9 cellular contexts compared by ENCODE assay signal in genomic region chr14:30005114-30005698, GRCh38.
DNase-seq lines count a peak whose midpoint lies in the region; ATAC-seq, FAIRE-seq and TF ChIP-seq lines count a peak whose summit lies in the region.
"Had no signal": no experiment of that assay in that cellular context is flagged by ENCODE, and none has a peak within 500 bp of the region (broad histone marks: within the 10 kb centered on the region; RNA-seq: fewer than 3 reads in every experiment).

No MANE protein-coding gene starts in this region.

- peaks cover 0 to 8% (median 0%) of the 10 kb centered on the region in 3 donors for H3K36me3 Mint-ChIP-seq in naive thymus-derived CD8-positive, alpha-beta T cell
- H3K36me3 Mint-ChIP-seq in CD4-positive, alpha-beta T cell (ENCODE audit: low read depth), result no peaks in the 10 kb centered on the region

- TF ChIP-seq CTCF in bronchial epithelial cell (IDR thresholded peaks at IDR 0.05; ENCODE audit: insufficient read depth, low read length, severe bottlenecking), result peak; percentile 65
- TF ChIP-seq CTCF in CD4-positive, alpha-beta T cell (IDR thresholded peaks at IDR 0.05), result no peak

- H3K9me3 Mint-ChIP-seq in naive thymus-derived CD8-positive, alpha-beta T cell, result peaks cover 0 to 21% (median 7%) of the 10 kb centered on the region in 9 donors
- H3K9me3 Mint-ChIP-seq in CD4-positive, alpha-beta T cell, result peaks cover 6% of the 10 kb centered on the region
- H3K9me3 Mint-ChIP-seq: T-helper 1 cell treated with Interleukin-12 subunit alpha and Interleukin-12 subunit beta and Interleukin-4 antibody, amounts not matched to agents 30 μg/mL and 1 μg/mL, for 36 hours had no signal

- no peaks in the 10 kb centered on the region for H3K9me3 ChIP-seq in CD4-positive, alpha-beta T cell (ENCODE audit: control insufficient read depth, low read length)

- no peak overlapping the region for H3K27ac Mint-ChIP-seq in naive thymus-derived CD8-positive, alpha-beta T cell
- no peak overlapping the region for H3K27ac Mint-ChIP-seq in CD4-positive, alpha-beta T cell
- H3K27ac Mint-ChIP-seq: T-helper 1 cell treated with Interleukin-12 subunit alpha and Interleukin-12 subunit beta and Interleukin-4 antibody, amounts not matched to agents 30 μg/mL and 1 μg/mL, for 36 hours had no signal

- no peak overlapping the region for H3K27ac ChIP-seq in CD4-positive, alpha-beta T cell (ENCODE audit: low read depth, low read length)

- no peaks in the 10 kb centered on the region for H3K27me3 ChIP-seq in bronchial epithelial cell (ENCODE audit: control insufficient read depth, insufficient read depth, low read length)
- H3K27me3 ChIP-seq in CD4-positive, alpha-beta T cell (ENCODE audit: control insufficient read depth, insufficient read depth, low read length), result no peaks in the 10 kb centered on the region

- H3K4me3 ChIP-seq in bronchial epithelial cell (ENCODE audit: low read depth, low read length), result no peak overlapping the region

- no peaks in the 10 kb centered on the region for H3K4me1 Mint-ChIP-seq in naive thymus-derived CD8-positive, alpha-beta T cell
- no peaks in the 10 kb centered on the region for H3K4me1 Mint-ChIP-seq in CD4-positive, alpha-beta T cell (ENCODE audit: low read depth)

- POLR2A ChIA-PET in naive thymus-derived CD8-positive, alpha-beta T cell (lab: Charles Lee), result no interaction called here
- POLR2A ChIA-PET in CD4-positive, alpha-beta T cell (lab: Charles Lee), result no interaction called here

- ATAC-seq in HG03432 (IDR thresholded peaks at IDR 0.05; ENCODE audit: unreplicated experiment) (peak; percentile 85), left lobe of liver (peak; percentile 91)
- no peak for ATAC-seq in naive thymus-derived CD8-positive, alpha-beta T cell
- ATAC-seq in CD4-positive, alpha-beta T cell (ENCODE audit: poor library complexity), result no peak

- FAIRE-seq in bronchial epithelial cell (lab: Jason Lieb, UNC), result no peak

- H3K27me3 Mint-ChIP-seq in naive thymus-derived CD8-positive, alpha-beta T cell, result peaks cover 0 to 4% (median 0%) of the 10 kb centered on the region in 5 donors
- no peaks in the 10 kb centered on the region for H3K27me3 Mint-ChIP-seq in CD4-positive, alpha-beta T cell

- H3K4me3 Mint-ChIP-seq in naive thymus-derived CD8-positive, alpha-beta T cell, result no peak overlapping the region
- no peak overlapping the region for H3K4me3 Mint-ChIP-seq in CD4-positive, alpha-beta T cell
- H3K4me3 Mint-ChIP-seq: T-helper 1 cell treated with Interleukin-12 subunit alpha and Interleukin-12 subunit beta and Interleukin-4 antibody, amounts not matched to agents 30 μg/mL and 1 μg/mL, for 36 hours had no signal

- H3K36me3 ChIP-seq in bronchial epithelial cell (ENCODE audit: control insufficient read depth, insufficient read depth, low read length), result no peaks in the 10 kb centered on the region

- DNase-seq in GM04503 (ENCODE audit: low read depth) (peak; percentile 18), NCI-H524 (lab: John Stamatoyannopoulos, UW) (peak; percentile 40 to 79), bronchial epithelial cell (ENCODE audit: low read depth) (peak; percentile 65), left lobe of liver (ENCODE audit: low spot score) (no peak), germinal center (ENCODE audit: low spot score) (no peak)
- no peak for DNase-seq in naive thymus-derived CD8-positive, alpha-beta T cell
- DNase-seq in CD4-positive, alpha-beta T cell, result no peak

- intact Hi-C loops in CD4-positive, alpha-beta T cell (cut with DNase I, micrococcal nuclease), result no loop called here

- CTCF ChIA-PET in CD4-positive, alpha-beta T cell (lab: Charles Lee), result no interaction called here

Comparison
In these comparisons a context has a peak if more than half of its experiments do, and no peak if none do; other contexts are left out.
1. DNase-seq: peak in GM04503 (single experiment), NCI-H524 (2 of 2) and bronchial epithelial cell (single experiment); none in left lobe of liver (single experiment), germinal center (single experiment), naive thymus-derived CD8-positive, alpha-beta T cell (0 of 10) and CD4-positive, alpha-beta T cell (0 of 10).
2. ATAC-seq: peak in HG03432 (single experiment) and left lobe of liver (single experiment); none in naive thymus-derived CD8-positive, alpha-beta T cell (0 of 2) and CD4-positive, alpha-beta T cell (single experiment).